8 cellular contexts compared by ENCODE assay signal in genomic region chr3:11514191-11514770, GRCh38.
A peak's percentile ranks its signal among the peaks of the same experiment; 100 is the strongest.
DNase-seq lines count a peak whose midpoint lies in the region; ATAC-seq and TF ChIP-seq lines count a peak whose summit lies in the region.

No MANE protein-coding gene starts in this region.

- H3K4me3 Mint-ChIP-seq in CD4-positive, alpha-beta memory T cell = no peak overlapping the region

- no peaks in the 10 kb centered on the region for H3K27me3 ChIP-seq in CD4-positive, alpha-beta memory T cell (ENCODE audit: insufficient read depth, low read length)

- H3K9me3 ChIP-seq in CD4-positive, alpha-beta memory T cell (ENCODE audit: control insufficient read depth in 1 of 2, low read length in 2 of 2) = no peaks in the 10 kb centered on the region

- no peaks in the 10 kb centered on the region for H3K27me3 Mint-ChIP-seq in CD4-positive, alpha-beta memory T cell

- peak; percentile 28 for TF ChIP-seq CTCF in fibroblast of villous mesenchyme (IDR thresholded peaks at IDR 0.05; ENCODE audit: insufficient read depth, low read depth, low read length)

- intact Hi-C loops in sciatic nerve (cut with DNase I) = no loop called here
- intact Hi-C loops in CD4-positive, alpha-beta memory T cell (cut with micrococcal nuclease) = no loop called here

- CTCF ChIA-PET in CD4-positive, alpha-beta memory T cell (lab: Charles Lee; ENCODE audit: partially characterized antibody) = no interaction called here

- no peak overlapping the region for H3K4me3 ChIP-seq in fibroblast of villous mesenchyme (ENCODE audit: low read depth, low read length)
- H3K4me3 ChIP-seq in CD4-positive, alpha-beta memory T cell (ENCODE audit: low read length in 2 of 2) = no peak overlapping the region

- ATAC-seq in sciatic nerve = peak; percentile 71

- peaks cover 0 to 4% (median 1%) of the 10 kb centered on the region in 4 donors for H3K4me1 Mint-ChIP-seq in CD4-positive, alpha-beta memory T cell

- H3K27ac ChIP-seq in CD4-positive, alpha-beta memory T cell (ENCODE audit: low read depth, low read length) = no peak overlapping the region

- H3K36me3 Mint-ChIP-seq in CD4-positive, alpha-beta memory T cell = peaks cover 2 to 19% of the 10 kb centered on the region in 2 donors

- POLR2A ChIA-PET in CD4-positive, alpha-beta memory T cell (lab: Charles Lee; ENCODE audit: partially characterized antibody) = no interaction called here

- H3K9me3 Mint-ChIP-seq in CD4-positive, alpha-beta memory T cell = no peaks in the 10 kb centered on the region

- H3K36me3 ChIP-seq in CD4-positive, alpha-beta memory T cell (ENCODE audit: insufficient read depth, low read length) = no peaks in the 10 kb centered on the region

- in situ Hi-C loops in SK-MEL-5 (cut with HindIII; ENCODE audit: low pct_unique_long_range_greater_than_20kb, low sequenced_read_pairs) = no loop called here

- peak; percentile 89 for DNase-seq in EL
- DNase-seq in SK-MEL-5 (ENCODE audit: low read depth, low spot score) = peak; percentile 84
- peak; percentile 92 for DNase-seq in fibroblast of villous mesenchyme (ENCODE audit: low read depth)
- no peak for DNase-seq in sciatic nerve (ENCODE audit: low spot score)
- no peak for DNase-seq in NCI-H345 (lab: John Stamatoyannopoulos, UW)
- DNase-seq in CD4-positive, alpha-beta memory T cell = no peak
- DNase-seq in NCI-H1436 treated with DMSO at 0.1 percent for 48 hours (lab: John Stamatoyannopoulos, UW) = no peak
- no peak for DNase-seq in mesenteric fat pad (ENCODE audit: low spot score)

- no peaks in the 10 kb centered on the region for H3K4me1 ChIP-seq in CD4-positive, alpha-beta memory T cell (ENCODE audit: insufficient read depth, low read length)

- H3K27ac Mint-ChIP-seq in CD4-positive, alpha-beta memory T cell = no peak overlapping the region

Comparison
In these comparisons a context has a peak if more than half of its experiments do, and no peak if none do; other contexts are left out.
1. DNase-seq: peak in EL (single experiment), SK-MEL-5 (single experiment) and fibroblast of villous mesenchyme (single experiment); none in sciatic nerve (single experiment), NCI-H345 (single experiment), CD4-positive, alpha-beta memory T cell (0 of 5), NCI-H1436 treated with DMSO at 0.1 percent for 48 hours (single experiment) and mesenteric fat pad (single experiment).